ENCODE assay signal across 32 cellular contexts in the genomic region with DNA sequence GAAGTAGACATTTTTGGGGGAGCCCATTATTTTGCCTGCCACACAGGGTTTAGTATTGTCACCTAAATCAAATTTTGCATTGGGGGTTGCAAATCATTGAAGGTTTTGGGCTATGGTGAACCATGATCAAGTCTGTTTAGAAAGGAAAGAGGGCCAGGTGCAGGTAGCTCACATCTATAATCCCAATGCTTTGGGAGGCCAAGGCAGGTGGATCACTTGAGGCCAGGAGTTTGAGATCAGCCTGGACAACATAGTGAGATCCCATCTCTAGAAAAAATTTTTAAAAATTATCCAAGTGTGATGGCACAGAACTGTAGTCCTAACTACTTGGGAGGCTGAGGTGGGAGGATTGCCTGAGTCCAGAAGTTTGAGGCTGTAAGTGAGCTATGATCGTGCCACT.
"Had no signal": no experiment of that assay in that cellular context is flagged by ENCODE, and none has a peak within 500 bp of the region (broad histone marks: within the 10 kb centered on the region; RNA-seq: fewer than 3 reads in every experiment).

No MANE protein-coding gene starts in this region.

- DNase-seq: activated B cell treated with CpG ODN at 0.5 μM for 24 hours; activated CD4-positive, alpha-beta memory T cell treated with anti-CD3 and anti-CD28 coated beads for 36 hours; activated CD4-positive, alpha-beta T cell treated with anti-CD3 and anti-CD28 coated beads for 4 hours; activated CD4-positive, alpha-beta T cell treated with anti-CD3 and anti-CD28 coated beads, Interleukin-2, amount 10 ng/mL, durations not matched to agents 24 days and 14 days; activated CD4-positive, alpha-beta T cell treated with anti-CD3 and anti-CD28 coated beads, Interleukin-2, amount 50 U/mL, for 1 hour; activated CD4-positive, alpha-beta T cell treated with anti-CD3 and anti-CD28 coated beads, Interleukin-2, amount 50 U/mL, for 4 hours; activated CD4-positive, CD25-positive, alpha-beta regulatory T cell treated with anti-CD3 and anti-CD28 coated beads, Interleukin-2, amount 50 U/mL, for 72 hours; activated CD8-positive, alpha-beta memory T cell treated with anti-CD3 and anti-CD28 coated beads, Interleukin-2, amount 50 U/mL, for 4 hours; activated CD8-positive, alpha-beta T cell treated with anti-CD3 and anti-CD28 coated beads for 36 hours; activated effector memory CD4-positive, alpha-beta T cell treated with anti-CD3 and anti-CD28 coated beads, Interleukin-2, amount 50 U/mL, for 16 hours; activated gamma-delta T cell treated with Interleukin-2 at 50 U/mL for 16 hours; activated naive CD4-positive, alpha-beta T cell; activated naive CD4-positive, alpha-beta T cell treated with anti-CD3 and anti-CD28 coated beads for 36 hours; activated naive CD4-positive, alpha-beta T cell treated with anti-CD3 and anti-CD28 coated beads, Interleukin-2, amount 50 U/mL, for 16 hours; activated naive CD8-positive, alpha-beta T cell treated with anti-CD3 and anti-CD28 coated beads for 36 hours; activated T-cell treated with anti-CD3 and anti-CD28 coated beads for 4 hours; activated T-cell treated with anti-CD3 and anti-CD28 coated beads, Interleukin-2, amount 50 U/mL, for 1 hour; activated T-cell treated with anti-CD3 and anti-CD28 coated beads, Interleukin-2, amount 50 U/mL, for 4 hours; activated T-cell treated with anti-CD3 and anti-CD28 coated beads, Interleukin-2, amount 50 U/mL, for 72 hours; adrenal gland; amniotic stem cell; aorta; body of pancreas; brain microvascular endothelial cell; central memory CD4-positive, alpha-beta T cell; T-helper 17 cell; T1000 had no signal

- H3K27me3 Mint-ChIP-seq: activated B cell treated with CpG ODN at 0.5 μM for 24 hours; activated CD4-positive, alpha-beta memory T cell treated with anti-CD3 and anti-CD28 coated beads for 36 hours; activated CD4-positive, alpha-beta T cell treated with anti-CD3 and anti-CD28 coated beads, Interleukin-2, amount 10 ng/mL, durations not matched to agents 24 days and 14 days; activated CD8-positive, alpha-beta T cell treated with anti-CD3 and anti-CD28 coated beads for 36 hours; activated naive CD8-positive, alpha-beta T cell treated with anti-CD3 and anti-CD28 coated beads for 36 hours; activated T-helper 17 cell treated with anti-CD3 and anti-CD28 coated beads, Interleukin-2, amount 50 U/mL, for 72 hours; T-helper 17 cell had no signal

- H3K4me3 Mint-ChIP-seq: activated B cell treated with CpG ODN at 0.5 μM for 24 hours; activated CD4-positive, alpha-beta memory T cell treated with anti-CD3 and anti-CD28 coated beads for 36 hours; activated CD4-positive, alpha-beta T cell treated with anti-CD3 and anti-CD28 coated beads, Interleukin-2, amount 10 ng/mL, durations not matched to agents 24 days and 14 days; activated CD8-positive, alpha-beta T cell treated with anti-CD3 and anti-CD28 coated beads for 36 hours; activated naive CD4-positive, alpha-beta T cell treated with anti-CD3 and anti-CD28 coated beads for 36 hours; activated naive CD8-positive, alpha-beta T cell treated with anti-CD3 and anti-CD28 coated beads for 36 hours; activated T-cell treated with anti-CD3 and anti-CD28 coated beads, Interleukin-2, amount 50 U/mL, for 4 hours; activated T-cell treated with anti-CD3 and anti-CD28 coated beads, Interleukin-2, amount 50 U/mL, for 72 hours; activated T-helper 1 cell treated with anti-CD3 and anti-CD28 coated beads, Interleukin-12 subunit alpha, Interleukin-12 subunit beta, Interleukin-2, Interleukin-4 antibody, amounts not matched to agents 30 ng/mL and 10 ng/mL and 1 ng/mL, durations not matched to agents 14 hours and 24 hours and 36 hours; activated T-helper 17 cell treated with anti-CD3 and anti-CD28 coated beads, Interleukin-2, amount 50 U/mL, for 72 hours; T-helper 17 cell had no signal

- ATAC-seq: activated CD8-positive, alpha-beta T cell treated with anti-CD3 and anti-CD28 coated beads for 36 hours; activated naive CD4-positive, alpha-beta T cell treated with anti-CD3 and anti-CD28 coated beads, Interleukin-2, amount 50 U/mL, for 72 hours; activated T-cell treated with anti-CD3 and anti-CD28 coated beads, Interleukin-2, amount 50 U/mL, for 4 hours; activated T-cell treated with anti-CD3 and anti-CD28 coated beads, Interleukin-2, amount 50 U/mL, for 72 hours; activated T-helper 17 cell treated with anti-CD3 and anti-CD28 coated beads, Interleukin-2, amount 50 U/mL, for 72 hours; body of pancreas; T-helper 17 cell had no signal

- H3K27ac ChIP-seq: adrenal gland, body of pancreas, brain microvascular endothelial cell, breast epithelium, VCaP had no signal

- H3K36me3 ChIP-seq: adrenal gland, brain microvascular endothelial cell, breast epithelium had no signal

- H3K9me3 Mint-ChIP-seq: activated B cell treated with CpG ODN at 0.5 μM for 24 hours; activated CD4-positive, alpha-beta memory T cell treated with anti-CD3 and anti-CD28 coated beads for 36 hours; activated CD8-positive, alpha-beta T cell treated with anti-CD3 and anti-CD28 coated beads for 36 hours; activated T-cell treated with anti-CD3 and anti-CD28 coated beads, Interleukin-2, amount 50 U/mL, for 4 hours; activated T-cell treated with anti-CD3 and anti-CD28 coated beads, Interleukin-2, amount 50 U/mL, for 72 hours; activated T-helper 1 cell treated with anti-CD3 and anti-CD28 coated beads, Interleukin-12 subunit alpha, Interleukin-12 subunit beta, Interleukin-2, Interleukin-4 antibody, amounts not matched to agents 30 ng/mL and 10 ng/mL and 1 ng/mL, durations not matched to agents 14 hours and 24 hours and 36 hours; activated T-helper 17 cell treated with anti-CD3 and anti-CD28 coated beads, Interleukin-2, amount 50 U/mL, for 72 hours had no signal

- H3K4me3 ChIP-seq: adrenal gland, body of pancreas, breast epithelium had no signal

- H3K27me3 ChIP-seq: adrenal gland, body of pancreas, brain microvascular endothelial cell, breast epithelium had no signal

- H3K9me3 ChIP-seq: adrenal gland, body of pancreas, breast epithelium had no signal

- H3K27ac Mint-ChIP-seq: activated B cell treated with CpG ODN at 0.5 μM for 24 hours; activated CD4-positive, alpha-beta memory T cell treated with anti-CD3 and anti-CD28 coated beads for 36 hours; activated CD4-positive, alpha-beta T cell treated with anti-CD3 and anti-CD28 coated beads, Interleukin-2, amount 10 ng/mL, durations not matched to agents 24 days and 14 days; activated CD8-positive, alpha-beta T cell treated with anti-CD3 and anti-CD28 coated beads for 36 hours; activated naive CD4-positive, alpha-beta T cell treated with anti-CD3 and anti-CD28 coated beads for 36 hours; activated naive CD8-positive, alpha-beta T cell treated with anti-CD3 and anti-CD28 coated beads for 36 hours; activated T-cell treated with anti-CD3 and anti-CD28 coated beads, Interleukin-2, amount 50 U/mL, for 72 hours; activated T-helper 1 cell treated with anti-CD3 and anti-CD28 coated beads, Interleukin-12 subunit alpha, Interleukin-12 subunit beta, Interleukin-2, Interleukin-4 antibody, amounts not matched to agents 30 ng/mL and 10 ng/mL and 1 ng/mL, durations not matched to agents 14 hours and 24 hours and 36 hours; activated T-helper 17 cell treated with anti-CD3 and anti-CD28 coated beads, Interleukin-2, amount 50 U/mL, for 72 hours; T-helper 17 cell had no signal
